ENCODE assay signal across 8 cellular contexts in genomic region chr21:31098576-31099005, GRCh38.
DNase-seq lines count a peak whose midpoint lies in the region; FAIRE-seq and TF ChIP-seq lines count a peak whose summit lies in the region.

No MANE protein-coding gene starts in this region.

- peaks cover 13% of the 10 kb centered on the region for H3K27me3 Mint-ChIP-seq in progenitor cell of endocrine pancreas

- H3K9me3 Mint-ChIP-seq in progenitor cell of endocrine pancreas (ENCODE audit: low read depth), result peaks cover 9% of the 10 kb centered on the region

- no peaks in the 10 kb centered on the region for H3K36me3 ChIP-seq in SJCRH30

- peak; percentile 95 for FAIRE-seq in urothelium cell line (lab: Jason Lieb, UNC)

- no peaks in the 10 kb centered on the region for H3K27me3 ChIP-seq in SJCRH30

- no peaks in the 10 kb centered on the region for H3K4me1 ChIP-seq in SJCRH30

- no peak overlapping the region for H3K27ac ChIP-seq in SJCRH30

- 0 out of 2 replicates have a peak, but pooled peaks cover 3% of the 10 kb centered on the region for H3K9me3 ChIP-seq in SJCRH30 (replicated peaks)

- H3K4me3 Mint-ChIP-seq in progenitor cell of endocrine pancreas (ENCODE audit: low read depth), result no peak overlapping the region

- H3K4me1 Mint-ChIP-seq in progenitor cell of endocrine pancreas (ENCODE audit: low read depth), result no peaks in the 10 kb centered on the region

- no peaks in the 10 kb centered on the region for H3K36me3 Mint-ChIP-seq in progenitor cell of endocrine pancreas (ENCODE audit: insufficient read depth)

- no peak overlapping the region for H3K4me3 ChIP-seq in SJCRH30

- peak; percentile 85 for DNase-seq in AG20443 (ENCODE audit: low spot score)
- DNase-seq in GM19238 (ENCODE audit: insufficient read length, low spot score), result peak; percentile 34
- DNase-seq in M059J (ENCODE audit: low read depth), result peak; percentile 21
- peak; percentile 50 to 79 for DNase-seq in SJCRH30
- peak; percentile 57 for DNase-seq in activated effector memory CD4-positive, alpha-beta T cell treated with Interleukin-2 at 50 U/mL for 16 hours
- DNase-seq in globus pallidus (ENCODE audit: low spot score), result peak; percentile 65
- DNase-seq in progenitor cell of endocrine pancreas (ENCODE audit: low spot score, unreplicated experiment), result peak; percentile 61
- peak; percentile 86 for DNase-seq in urothelium cell line (ENCODE audit: low spot score)

- peak overlapping the region; percentile 69 for H3K27ac Mint-ChIP-seq in progenitor cell of endocrine pancreas

- peak; percentile 92 for TF ChIP-seq CTCF in progenitor cell of endocrine pancreas (IDR thresholded peaks at IDR 0.05; ENCODE audit: unreplicated experiment)

Comparison
In these comparisons a context has a peak if more than half of its experiments do, and no peak if none do; other contexts are left out.
1. DNase-seq: peak in every context shown above with its lines; median percentile 86 in urothelium cell line; 85 in AG20443; 65 in globus pallidus; 64 in SJCRH30; 61 in progenitor cell of endocrine pancreas; 57 in activated effector memory CD4-positive, alpha-beta T cell treated with Interleukin-2 at 50 U/mL for 16 hours; 34 in GM19238; 21 in M059J.